In genomic region chr14:102486513-102487203, GRCh38 we compare ENCODE assay signal across 19 cellular contexts. TPM values are rescaled to one million over a fixed set of nuclear protein-coding genes. Genes with fewer than 3 reads are reported as not detected.
DNase-seq lines count a peak whose midpoint lies in the region; ATAC-seq and TF ChIP-seq lines count a peak whose summit lies in the region.
"Had no signal": no experiment of that assay in that cellular context is flagged by ENCODE, and none has a peak within 500 bp of the region (broad histone marks: within the 10 kb centered on the region; RNA-seq: fewer than 3 reads in every experiment).

No MANE protein-coding gene starts in this region.

- ATAC-seq in gastrocnemius medialis (no peak), GM19351 (IDR thresholded peaks at IDR 0.05; ENCODE audit: unreplicated experiment) (no peak), HG03039 (IDR thresholded peaks at IDR 0.05; ENCODE audit: unreplicated experiment) (no peak)
- ATAC-seq: gastroesophageal sphincter had no signal

- no peak overlapping the region for H2AK5ac ChIP-seq in H9 (ENCODE audit: insufficient read length, low read length)

- H3K27me3 Mint-ChIP-seq in H9 (ENCODE audit: low read depth) = no peaks in the 10 kb centered on the region
- no peaks in the 10 kb centered on the region for H3K27me3 Mint-ChIP-seq in chondrocyte (ENCODE audit: low read depth)

- H2BK12ac ChIP-seq in H9 (ENCODE audit: insufficient read length, low read depth, low read length) = no peak overlapping the region

- in situ Hi-C loops in gastrocnemius medialis (cut with MboI; ENCODE audit: low sequenced_read_pairs in 4 of 4) = no loop called here

- no peak overlapping the region for H3K4ac ChIP-seq in H9 (ENCODE audit: low read depth, low read length)

- H3K27ac Mint-ChIP-seq in H9 (peak overlapping the region in 2 of 3 experiments; percentile 65 to 79; a peak in 4 of 7 replicates), chondrocyte (ENCODE audit: unreplicated experiment) (peak overlapping the region; percentile 76)

- no peak overlapping the region for H2BK120ac ChIP-seq in H9 (ENCODE audit: low read depth, low read length, poor library complexity, severe bottlenecking)

- no peak overlapping the region for H3K18ac ChIP-seq in H9 (ENCODE audit: insufficient read length, low read depth, low read length)

- H3K36me3 ChIP-seq in hepatocyte (replicated peaks; ENCODE audit: insufficient read depth, low read depth) (no peaks in the 10 kb centered on the region), gastrocnemius medialis (no peaks in the 10 kb centered on the region)

- H3K36me3 Mint-ChIP-seq in H9 (ENCODE audit: insufficient read depth in 1 of 3, low read depth in 3 of 3) = peaks cover 0 to 4% (median 4%) of the 10 kb centered on the region in 3 experiments; a peak in 4 of 7 replicates
- peaks cover 8% of the 10 kb centered on the region for H3K36me3 Mint-ChIP-seq in chondrocyte (ENCODE audit: low read depth)

- H3K4me1 ChIP-seq in H9 (ENCODE audit: insufficient read depth, low read length) (no peaks in the 10 kb centered on the region), hepatocyte (ENCODE audit: insufficient read depth) (peaks cover 8% of the 10 kb centered on the region), gastrocnemius medialis (peaks cover 21 to 32% of the 10 kb centered on the region in 2 donors)

- H3K27ac ChIP-seq in H9 (ENCODE audit: insufficient read length, low read depth, low read length) (no peak overlapping the region), hepatocyte (peak overlapping the region; percentile 35), gastrocnemius medialis (peak overlapping the region; percentile 75 to 87 (median 83))

- intact Hi-C loops in gastrocnemius medialis (cut with DNase I; ENCODE audit: low total_unique reads) = no loop called here

- H2BK20ac ChIP-seq in H9 (ENCODE audit: low read depth, low read length, poor library complexity, severe bottlenecking) = no peak overlapping the region

- H3K9me3 Mint-ChIP-seq in H9 (no peaks in the 10 kb centered on the region; a peak in 1 of 5 replicates), chondrocyte (ENCODE audit: low read depth) (no peaks in the 10 kb centered on the region)

- H3K4me3 Mint-ChIP-seq in H9 = no peak overlapping the region
- H3K4me3 Mint-ChIP-seq in chondrocyte (ENCODE audit: unreplicated experiment) = no peak overlapping the region
- H3K4me3 Mint-ChIP-seq: neural crest cell had no signal

- H3K23ac ChIP-seq in H9 (ENCODE audit: insufficient read length, low read depth, low read length) = no peak overlapping the region

- H3K56ac ChIP-seq in H9 (ENCODE audit: insufficient read length, low read depth, low read length) = no peak overlapping the region

- H2BK15ac ChIP-seq in H9 (ENCODE audit: low read depth, low read length) = no peak overlapping the region

- DNase-seq in H9 (no peak), chondrocyte (ENCODE audit: low spot score) (peak; percentile 50), hepatocyte (ENCODE audit: low spot score) (no peak), gastrocnemius medialis (no peak), NCI-H2196 treated with DMSO at 0.1 percent for 48 hours (lab: John Stamatoyannopoulos, UW; ENCODE audit: unreplicated experiment) (no peak), ureter (ENCODE audit: low spot score) (no peak)
- DNase-seq: ACHN; activated CD4-positive, alpha-beta T cell treated with anti-CD3 and anti-CD28 coated beads for 48 hours; activated effector memory CD4-positive, alpha-beta T cell treated with Interleukin-2 at 50 U/mL for 16 hours; C1 segment of cervical spinal cord; EL; NCI-H1105 treated with DMSO at 0.1 percent for 48 hours; NCI-H2081 treated with DMSO at 0.1 percent for 48 hours; stimulated activated CD4-positive, alpha-beta T cell treated with anti-CD3 and anti-CD28 coated beads, Interleukin-12 subunit alpha, Interleukin-12 subunit beta, amount 100 ng/mL, for 4 hours; SW 1271 had no signal

- no peak overlapping the region for H3K9ac ChIP-seq in H9 (ENCODE audit: extremely low read depth, insufficient read length, low read length)

- no peak for TF ChIP-seq POLR2A in gastrocnemius medialis (IDR thresholded peaks at IDR 0.05)

- H3K79me2 ChIP-seq in H9 (ENCODE audit: insufficient read depth, low read length) = no peaks in the 10 kb centered on the region
- no peaks in the 10 kb centered on the region for H3K79me2 ChIP-seq in hepatocyte

- H3K23me2 ChIP-seq in H9 (ENCODE audit: insufficient read length, low read depth, low read length, poor library complexity, severe bottlenecking) = no peaks in the 10 kb centered on the region

- H2BK5ac ChIP-seq in H9 (ENCODE audit: insufficient read length, low read length) = no peak overlapping the region

- H3K4me1 Mint-ChIP-seq in H9 = peaks cover 3 to 4% of the 10 kb centered on the region in 2 experiments; a peak in 2 of 4 replicates
- peaks cover 23% of the 10 kb centered on the region for H3K4me1 Mint-ChIP-seq in chondrocyte (ENCODE audit: low read depth)

- H3K27me3 ChIP-seq in H9 (ENCODE audit: insufficient read depth, low read length) (no peaks in the 10 kb centered on the region), hepatocyte (no peaks in the 10 kb centered on the region), gastrocnemius medialis (no peaks in the 10 kb centered on the region)
- H3K27me3 ChIP-seq: gastroesophageal sphincter had no signal

- H4K5ac ChIP-seq in H9 (ENCODE audit: insufficient read length, low read depth, low read length) = no peak overlapping the region

- H4K91ac ChIP-seq in H9 (ENCODE audit: insufficient read length, low read depth, low read length) = no peak overlapping the region

- no peaks in the 10 kb centered on the region for H3K79me1 ChIP-seq in H9 (ENCODE audit: insufficient read depth, low read depth, low read length, poor library complexity, severe bottlenecking)

- no peak overlapping the region; the same call in 1 of the 2 replicates for H3K14ac ChIP-seq in H9 (ENCODE audit: insufficient read depth, low read length)

- H3K4me2 ChIP-seq in H9 (ENCODE audit: insufficient read depth, insufficient read length, low read length) = no peak overlapping the region
- peak overlapping the region; percentile 23 for H3K4me2 ChIP-seq in hepatocyte

- no peaks in the 10 kb centered on the region for H4K20me1 ChIP-seq in H9 (ENCODE audit: control insufficient read depth, insufficient read depth, insufficient read length)
- no peaks in the 10 kb centered on the region for H4K20me1 ChIP-seq in hepatocyte (ENCODE audit: insufficient read depth, poor library complexity, severe bottlenecking)

- H3T11ph ChIP-seq in H9 (ENCODE audit: low read length) = no peak overlapping the region

- TF ChIP-seq CTCF in H9 (conservative IDR thresholded peaks at IDR 0.05) = no peak
- TF ChIP-seq CTCF in chondrocyte (IDR thresholded peaks at IDR 0.05) = no peak
- no peak for TF ChIP-seq CTCF in hepatocyte (IDR thresholded peaks at IDR 0.05; ENCODE audit: poor library complexity)
- no peak for TF ChIP-seq CTCF in gastrocnemius medialis (IDR thresholded peaks at IDR 0.05 in 4 of 5, conservative IDR thresholded peaks at IDR 0.05 in 1 of 5)

- WGBS in H9 (ENCODE audit: extremely low coverage, insufficient read length, low lambda C conversion rate) = no CpG with 5 or more reads among the region's 17 CpGs
- 76% methylated on average over 17 of the region's 17 CpGs for WGBS in hepatocyte (ENCODE audit: low lambda C conversion rate, missing lambda C conversion rate)

- no peaks in the 10 kb centered on the region for H3K9me3 ChIP-seq in H9 (ENCODE audit: control insufficient read depth, low read depth, low read length)
- no peaks in the 10 kb centered on the region for H3K9me3 ChIP-seq in hepatocyte (ENCODE audit: low read depth)
- H3K9me3 ChIP-seq in gastrocnemius medialis = no peaks in the 10 kb centered on the region

- H3K4me3 ChIP-seq in hepatocyte (no peak overlapping the region), gastrocnemius medialis (no peak overlapping the region)
- H3K4me3 ChIP-seq: gastroesophageal sphincter had no signal

- H2AFZ ChIP-seq in H9 (ENCODE audit: low read length) = no peak overlapping the region
- H2AFZ ChIP-seq in hepatocyte = no peak overlapping the region

- no peak overlapping the region for H4K8ac ChIP-seq in H9 (replicated peaks; ENCODE audit: insufficient read length, low read depth, low read length)

- H3K9me2 ChIP-seq in hepatocyte (replicated peaks; ENCODE audit: insufficient read depth) = no peaks in the 10 kb centered on the region

RNA-seq across cellular contexts. Expression of gene ANKRD9, which starts 22.9 kb away (rescaled TPM):
- total RNA-seq in H9 (2021) = 29.0 and 29.8 TPM in 2 replicates
- total RNA-seq in chondrocyte = 17.3 to 19.5 TPM (median 18.0 TPM) in 3 replicates
- total RNA-seq in hepatocyte = 43.8 and 46.5 TPM in 2 replicates
- polyA plus RNA-seq in hepatocyte = 88.1 and 90.7 TPM in 2 replicates
- 100 to 1,000 TPM; 155 to 450 (median 216) TPM for total RNA-seq in gastrocnemius medialis
- total RNA-seq in ureter = 11.5 TPM
